In the genomic region with DNA sequence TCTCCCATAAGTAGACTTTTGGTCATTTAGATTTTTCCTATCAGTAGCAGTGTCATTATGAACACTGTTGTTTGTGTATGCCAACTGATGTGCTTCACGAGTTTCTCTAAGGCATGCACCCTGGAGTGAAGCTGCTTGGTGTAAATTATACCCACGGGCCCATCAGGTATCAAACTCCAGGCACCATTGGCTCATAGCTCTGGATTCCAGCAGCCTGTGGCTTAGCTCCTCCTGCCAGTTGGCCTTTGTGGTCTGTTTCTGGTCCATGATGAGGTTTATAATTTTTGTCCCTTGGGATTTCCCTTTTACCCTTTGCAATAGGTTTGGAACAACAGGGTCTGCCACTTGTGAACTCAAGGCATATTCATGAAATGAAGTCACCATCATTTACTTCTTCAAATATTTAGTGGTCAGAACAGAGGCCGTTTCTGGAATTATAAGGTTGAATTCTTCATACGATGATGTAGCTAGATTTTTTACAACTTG, we compare ENCODE assay signal across 1 cellular context.
A peak's percentile ranks its signal among the peaks of the same experiment; 100 is the strongest.
TF ChIP-seq lines count a peak whose summit lies in the region.

No MANE protein-coding gene starts in this region.

TF ChIP-seq in HEK293, 187 proteins besides CTCF, POLR2A, EP300 and RAD21 (continued from another document and continues in another):
- TF ChIP-seq, protein P1, sequence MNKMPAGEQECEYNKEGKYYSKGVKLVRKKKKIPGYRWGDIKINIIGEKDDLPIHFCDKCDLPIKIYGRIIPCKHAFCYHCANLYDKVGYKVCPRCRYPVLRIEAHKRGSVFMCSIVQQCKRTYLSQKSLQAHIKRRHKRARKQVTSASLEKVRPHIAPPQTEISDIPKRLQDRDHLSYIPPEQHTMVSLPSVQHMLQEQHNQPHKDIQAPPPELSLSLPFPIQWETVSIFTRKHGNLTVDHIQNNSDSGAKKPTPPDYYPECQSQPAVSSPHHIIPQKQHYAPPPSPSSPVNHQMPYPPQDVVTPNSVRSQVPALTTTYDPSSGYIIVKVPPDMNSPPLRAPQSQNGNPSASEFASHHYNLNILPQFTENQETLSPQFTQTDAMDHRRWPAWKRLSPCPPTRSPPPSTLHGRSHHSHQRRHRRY (tag by site-specific recombination; IDR thresholded peaks at IDR 0.05), result no peak
- TF ChIP-seq ZNF16 (tag by site-specific recombination; IDR thresholded peaks at IDR 0.05; ENCODE audit: low read depth) (no peak), PRDM1 (tag by site-specific recombination; IDR thresholded peaks at IDR 0.05) (no peak), SP7 (tag by site-specific recombination; IDR thresholded peaks at IDR 0.05) (peak; percentile 97), ZNF600 (tag by site-specific recombination; IDR thresholded peaks at IDR 0.05) (peak; percentile 88), SP2 (tag by site-specific recombination; IDR thresholded peaks at IDR 0.05) (peak; percentile 65), ZNF677 (tag by site-specific recombination; IDR thresholded peaks at IDR 0.05) (no peak), ZBTB20 (tag by site-specific recombination; IDR thresholded peaks at IDR 0.05) (no peak), REPIN1 (tag by site-specific recombination; IDR thresholded peaks at IDR 0.05; ENCODE audit: low read depth) (no peak), ZNF324 (tag by site-specific recombination; IDR thresholded peaks at IDR 0.05) (peak; percentile 70; the same call in 1 of the 2 replicates), WT1 (tag by site-specific recombination; IDR thresholded peaks at IDR 0.05) (no peak), GLIS1 (tag by site-specific recombination; IDR thresholded peaks at IDR 0.05) (no peak), ZNF658 (tag by site-specific recombination; IDR thresholded peaks at IDR 0.05) (no peak), ZNF169 (tag by site-specific recombination; IDR thresholded peaks at IDR 0.05) (no peak), FEZF1 (tag by site-specific recombination; IDR thresholded peaks at IDR 0.05) (peak; percentile 85), GLI2 (tag by site-specific recombination; IDR thresholded peaks at IDR 0.05; ENCODE audit: borderline replicate concordance, low read depth) (no peak; the same call in 1 of the 2 replicates), MZF1 (tag by site-specific recombination; IDR thresholded peaks at IDR 0.05; ENCODE audit: borderline replicate concordance) (no peak), HOXA7 (CRISPR knock-in tag; IDR thresholded peaks at IDR 0.05; ENCODE audit: borderline replicate concordance) (no peak), BCL11A (tag by site-specific recombination; IDR thresholded peaks at IDR 0.05; ENCODE audit: low read depth) (no peak), ZNF140 (tag by site-specific recombination; IDR thresholded peaks at IDR 0.05) (no peak), ZNF530 (tag by site-specific recombination; IDR thresholded peaks at IDR 0.05; ENCODE audit: low read depth) (no peak), ZNF311 (tag by site-specific recombination; IDR thresholded peaks at IDR 0.05; ENCODE audit: borderline replicate concordance) (no peak), ZNF544 (tag by site-specific recombination; IDR thresholded peaks at IDR 0.05) (no peak), ZNF335 (tag by site-specific recombination; conservative IDR thresholded peaks at IDR 0.05) (peak; percentile 40; the same call in 1 of the 2 replicates), ZNF292 (tag by site-specific recombination; IDR thresholded peaks at IDR 0.05; ENCODE audit: borderline replicate concordance, low read depth) (no peak), MYNN (tag by site-specific recombination; IDR thresholded peaks at IDR 0.05; ENCODE audit: borderline replicate concordance) (no peak), ZEB2 (tag by site-specific recombination; IDR thresholded peaks at IDR 0.05) (0 out of 2 replicates have a peak, but pooled peaks have one; percentile 34), ZBTB48 (tag by site-specific recombination; IDR thresholded peaks at IDR 0.05) (no peak), ZNF112 (tag by site-specific recombination; IDR thresholded peaks at IDR 0.05) (no peak), ZNF274 (IDR thresholded peaks at IDR 0.05; ENCODE audit: low read length) (no peak), ZNF274 (tag by site-specific recombination; IDR thresholded peaks at IDR 0.05; ENCODE audit: borderline replicate concordance) (no peak)
- TF ChIP-seq, protein P2, sequence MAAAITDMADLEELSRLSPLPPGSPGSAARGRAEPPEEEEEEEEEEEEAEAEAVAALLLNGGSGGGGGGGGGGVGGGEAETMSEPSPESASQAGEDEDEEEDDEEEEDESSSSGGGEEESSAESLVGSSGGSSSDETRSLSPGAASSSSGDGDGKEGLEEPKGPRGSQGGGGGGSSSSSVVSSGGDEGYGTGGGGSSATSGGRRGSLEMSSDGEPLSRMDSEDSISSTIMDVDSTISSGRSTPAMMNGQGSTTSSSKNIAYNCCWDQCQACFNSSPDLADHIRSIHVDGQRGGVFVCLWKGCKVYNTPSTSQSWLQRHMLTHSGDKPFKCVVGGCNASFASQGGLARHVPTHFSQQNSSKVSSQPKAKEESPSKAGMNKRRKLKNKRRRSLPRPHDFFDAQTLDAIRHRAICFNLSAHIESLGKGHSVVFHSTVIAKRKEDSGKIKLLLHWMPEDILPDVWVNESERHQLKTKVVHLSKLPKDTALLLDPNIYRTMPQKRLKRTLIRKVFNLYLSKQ (tag by site-specific recombination; IDR thresholded peaks at IDR 0.05; ENCODE audit: borderline replicate concordance), result no peak
- TF ChIP-seq, protein P3, sequence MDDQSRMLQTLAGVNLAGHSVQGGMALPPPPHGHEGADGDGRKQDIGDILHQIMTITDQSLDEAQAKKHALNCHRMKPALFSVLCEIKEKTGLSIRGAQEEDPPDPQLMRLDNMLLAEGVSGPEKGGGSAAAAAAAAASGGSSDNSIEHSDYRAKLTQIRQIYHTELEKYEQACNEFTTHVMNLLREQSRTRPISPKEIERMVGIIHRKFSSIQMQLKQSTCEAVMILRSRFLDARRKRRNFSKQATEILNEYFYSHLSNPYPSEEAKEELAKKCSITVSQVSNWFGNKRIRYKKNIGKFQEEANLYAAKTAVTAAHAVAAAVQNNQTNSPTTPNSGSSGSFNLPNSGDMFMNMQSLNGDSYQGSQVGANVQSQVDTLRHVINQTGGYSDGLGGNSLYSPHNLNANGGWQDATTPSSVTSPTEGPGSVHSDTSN (CRISPR knock-in tag; IDR thresholded peaks at IDR 0.05), result no peak
- TF ChIP-seq, protein P4, sequence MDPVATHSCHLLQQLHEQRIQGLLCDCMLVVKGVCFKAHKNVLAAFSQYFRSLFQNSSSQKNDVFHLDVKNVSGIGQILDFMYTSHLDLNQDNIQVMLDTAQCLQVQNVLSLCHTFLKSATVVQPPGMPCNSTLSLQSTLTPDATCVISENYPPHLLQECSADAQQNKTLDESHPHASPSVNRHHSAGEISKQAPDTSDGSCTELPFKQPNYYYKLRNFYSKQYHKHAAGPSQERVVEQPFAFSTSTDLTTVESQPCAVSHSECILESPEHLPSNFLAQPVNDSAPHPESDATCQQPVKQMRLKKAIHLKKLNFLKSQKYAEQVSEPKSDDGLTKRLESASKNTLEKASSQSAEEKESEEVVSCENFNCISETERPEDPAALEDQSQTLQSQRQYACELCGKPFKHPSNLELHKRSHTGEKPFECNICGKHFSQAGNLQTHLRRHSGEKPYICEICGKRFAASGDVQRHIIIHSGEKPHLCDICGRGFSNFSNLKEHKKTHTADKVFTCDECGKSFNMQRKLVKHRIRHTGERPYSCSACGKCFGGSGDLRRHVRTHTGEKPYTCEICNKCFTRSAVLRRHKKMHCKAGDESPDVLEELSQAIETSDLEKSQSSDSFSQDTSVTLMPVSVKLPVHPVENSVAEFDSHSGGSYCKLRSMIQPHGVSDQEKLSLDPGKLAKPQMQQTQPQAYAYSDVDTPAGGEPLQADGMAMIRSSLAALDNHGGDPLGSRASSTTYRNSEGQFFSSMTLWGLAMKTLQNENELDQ (tag by site-specific recombination; IDR thresholded peaks at IDR 0.05; ENCODE audit: low read depth), result no peak
- TF ChIP-seq, protein P5, sequence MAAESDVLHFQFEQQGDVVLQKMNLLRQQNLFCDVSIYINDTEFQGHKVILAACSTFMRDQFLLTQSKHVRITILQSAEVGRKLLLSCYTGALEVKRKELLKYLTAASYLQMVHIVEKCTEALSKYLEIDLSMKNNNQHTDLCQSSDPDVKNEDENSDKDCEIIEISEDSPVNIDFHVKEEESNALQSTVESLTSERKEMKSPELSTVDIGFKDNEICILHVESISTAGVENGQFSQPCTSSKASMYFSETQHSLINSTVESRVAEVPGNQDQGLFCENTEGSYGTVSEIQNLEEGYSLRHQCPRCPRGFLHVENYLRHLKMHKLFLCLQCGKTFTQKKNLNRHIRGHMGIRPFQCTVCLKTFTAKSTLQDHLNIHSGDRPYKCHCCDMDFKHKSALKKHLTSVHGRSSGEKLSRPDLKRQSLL (tag by site-specific recombination; IDR thresholded peaks at IDR 0.05), result no peak
- TF ChIP-seq, protein P6, sequence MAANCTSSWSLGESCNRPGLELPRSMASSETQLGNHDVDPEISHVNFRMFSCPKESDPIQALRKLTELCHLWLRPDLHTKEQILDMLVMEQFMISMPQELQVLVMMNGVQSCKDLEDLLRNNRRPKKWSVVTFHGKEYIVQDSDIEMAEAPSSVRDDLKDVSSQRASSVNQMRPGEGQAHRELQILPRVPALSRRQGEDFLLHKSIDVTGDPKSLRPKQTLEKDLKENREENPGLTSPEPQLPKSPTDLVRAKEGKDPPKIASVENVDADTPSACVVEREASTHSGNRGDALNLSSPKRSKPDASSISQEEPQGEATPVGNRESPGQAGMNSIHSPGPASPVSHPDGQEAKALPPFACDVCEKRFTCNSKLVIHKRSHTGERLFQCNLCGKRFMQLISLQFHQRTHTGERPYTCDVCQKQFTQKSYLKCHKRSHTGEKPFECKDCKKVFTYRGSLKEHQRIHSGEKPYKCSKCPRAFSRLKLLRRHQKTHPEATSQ (tag by site-specific recombination; IDR thresholded peaks at IDR 0.05), result no peak
- TF ChIP-seq, protein P7, sequence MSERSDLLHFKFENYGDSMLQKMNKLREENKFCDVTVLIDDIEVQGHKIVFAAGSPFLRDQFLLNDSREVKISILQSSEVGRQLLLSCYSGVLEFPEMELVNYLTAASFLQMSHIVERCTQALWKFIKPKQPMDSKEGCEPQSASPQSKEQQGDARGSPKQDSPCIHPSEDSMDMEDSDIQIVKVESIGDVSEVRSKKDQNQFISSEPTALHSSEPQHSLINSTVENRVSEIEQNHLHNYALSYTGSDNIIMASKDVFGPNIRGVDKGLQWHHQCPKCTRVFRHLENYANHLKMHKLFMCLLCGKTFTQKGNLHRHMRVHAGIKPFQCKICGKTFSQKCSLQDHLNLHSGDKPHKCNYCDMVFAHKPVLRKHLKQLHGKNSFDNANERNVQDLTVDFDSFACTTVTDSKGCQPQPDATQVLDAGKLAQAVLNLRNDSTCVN (tag by site-specific recombination; optimal IDR thresholded peaks at IDR 0.05), result no peak
- TF ChIP-seq, protein P8, sequence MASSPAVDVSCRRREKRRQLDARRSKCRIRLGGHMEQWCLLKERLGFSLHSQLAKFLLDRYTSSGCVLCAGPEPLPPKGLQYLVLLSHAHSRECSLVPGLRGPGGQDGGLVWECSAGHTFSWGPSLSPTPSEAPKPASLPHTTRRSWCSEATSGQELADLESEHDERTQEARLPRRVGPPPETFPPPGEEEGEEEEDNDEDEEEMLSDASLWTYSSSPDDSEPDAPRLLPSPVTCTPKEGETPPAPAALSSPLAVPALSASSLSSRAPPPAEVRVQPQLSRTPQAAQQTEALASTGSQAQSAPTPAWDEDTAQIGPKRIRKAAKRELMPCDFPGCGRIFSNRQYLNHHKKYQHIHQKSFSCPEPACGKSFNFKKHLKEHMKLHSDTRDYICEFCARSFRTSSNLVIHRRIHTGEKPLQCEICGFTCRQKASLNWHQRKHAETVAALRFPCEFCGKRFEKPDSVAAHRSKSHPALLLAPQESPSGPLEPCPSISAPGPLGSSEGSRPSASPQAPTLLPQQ (tag by site-specific recombination; IDR thresholded peaks at IDR 0.05), result 0 out of 2 replicates have a peak, but pooled peaks have one; percentile 41
- TF ChIP-seq, protein P9, sequence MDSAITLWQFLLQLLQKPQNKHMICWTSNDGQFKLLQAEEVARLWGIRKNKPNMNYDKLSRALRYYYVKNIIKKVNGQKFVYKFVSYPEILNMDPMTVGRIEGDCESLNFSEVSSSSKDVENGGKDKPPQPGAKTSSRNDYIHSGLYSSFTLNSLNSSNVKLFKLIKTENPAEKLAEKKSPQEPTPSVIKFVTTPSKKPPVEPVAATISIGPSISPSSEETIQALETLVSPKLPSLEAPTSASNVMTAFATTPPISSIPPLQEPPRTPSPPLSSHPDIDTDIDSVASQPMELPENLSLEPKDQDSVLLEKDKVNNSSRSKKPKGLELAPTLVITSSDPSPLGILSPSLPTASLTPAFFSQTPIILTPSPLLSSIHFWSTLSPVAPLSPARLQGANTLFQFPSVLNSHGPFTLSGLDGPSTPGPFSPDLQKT (IDR thresholded peaks at IDR 0.05; ENCODE audit: borderline replicate concordance, low read depth, low read length), result no peak
- TF ChIP-seq, protein P10, sequence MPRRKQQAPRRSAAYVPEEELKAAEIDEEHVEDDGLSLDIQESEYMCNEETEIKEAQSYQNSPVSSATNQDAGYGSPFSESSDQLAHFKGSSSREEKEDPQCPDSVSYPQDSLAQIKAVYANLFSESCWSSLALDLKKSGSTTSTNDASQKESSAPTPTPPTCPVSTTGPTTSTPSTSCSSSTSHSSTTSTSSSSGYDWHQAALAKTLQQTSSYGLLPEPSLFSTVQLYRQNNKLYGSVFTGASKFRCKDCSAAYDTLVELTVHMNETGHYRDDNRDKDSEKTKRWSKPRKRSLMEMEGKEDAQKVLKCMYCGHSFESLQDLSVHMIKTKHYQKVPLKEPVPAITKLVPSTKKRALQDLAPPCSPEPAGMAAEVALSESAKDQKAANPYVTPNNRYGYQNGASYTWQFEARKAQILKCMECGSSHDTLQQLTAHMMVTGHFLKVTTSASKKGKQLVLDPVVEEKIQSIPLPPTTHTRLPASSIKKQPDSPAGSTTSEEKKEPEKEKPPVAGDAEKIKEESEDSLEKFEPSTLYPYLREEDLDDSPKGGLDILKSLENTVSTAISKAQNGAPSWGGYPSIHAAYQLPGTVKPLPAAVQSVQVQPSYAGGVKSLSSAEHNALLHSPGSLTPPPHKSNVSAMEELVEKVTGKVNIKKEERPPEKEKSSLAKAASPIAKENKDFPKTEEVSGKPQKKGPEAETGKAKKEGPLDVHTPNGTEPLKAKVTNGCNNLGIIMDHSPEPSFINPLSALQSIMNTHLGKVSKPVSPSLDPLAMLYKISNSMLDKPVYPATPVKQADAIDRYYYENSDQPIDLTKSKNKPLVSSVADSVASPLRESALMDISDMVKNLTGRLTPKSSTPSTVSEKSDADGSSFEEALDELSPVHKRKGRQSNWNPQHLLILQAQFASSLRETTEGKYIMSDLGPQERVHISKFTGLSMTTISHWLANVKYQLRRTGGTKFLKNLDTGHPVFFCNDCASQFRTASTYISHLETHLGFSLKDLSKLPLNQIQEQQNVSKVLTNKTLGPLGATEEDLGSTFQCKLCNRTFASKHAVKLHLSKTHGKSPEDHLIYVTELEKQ (tag by site-specific recombination; IDR thresholded peaks at IDR 0.05; ENCODE audit: borderline replicate concordance), result no peak; the same call in 1 of the 2 replicates
- TF ChIP-seq, protein P11, sequence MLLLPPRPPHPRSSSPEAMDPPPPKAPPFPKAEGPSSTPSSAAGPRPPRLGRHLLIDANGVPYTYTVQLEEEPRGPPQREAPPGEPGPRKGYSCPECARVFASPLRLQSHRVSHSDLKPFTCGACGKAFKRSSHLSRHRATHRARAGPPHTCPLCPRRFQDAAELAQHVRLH (tag by site-specific recombination; IDR thresholded peaks at IDR 0.05), result no peak
- TF ChIP-seq, protein P12, sequence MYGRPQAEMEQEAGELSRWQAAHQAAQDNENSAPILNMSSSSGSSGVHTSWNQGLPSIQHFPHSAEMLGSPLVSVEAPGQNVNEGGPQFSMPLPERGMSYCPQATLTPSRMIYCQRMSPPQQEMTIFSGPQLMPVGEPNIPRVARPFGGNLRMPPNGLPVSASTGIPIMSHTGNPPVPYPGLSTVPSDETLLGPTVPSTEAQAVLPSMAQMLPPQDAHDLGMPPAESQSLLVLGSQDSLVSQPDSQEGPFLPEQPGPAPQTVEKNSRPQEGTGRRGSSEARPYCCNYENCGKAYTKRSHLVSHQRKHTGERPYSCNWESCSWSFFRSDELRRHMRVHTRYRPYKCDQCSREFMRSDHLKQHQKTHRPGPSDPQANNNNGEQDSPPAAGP (tag by site-specific recombination; IDR thresholded peaks at IDR 0.05), result no peak
